Comparison of ENCODE assay signal across 27 cellular contexts in the genomic region with DNA sequence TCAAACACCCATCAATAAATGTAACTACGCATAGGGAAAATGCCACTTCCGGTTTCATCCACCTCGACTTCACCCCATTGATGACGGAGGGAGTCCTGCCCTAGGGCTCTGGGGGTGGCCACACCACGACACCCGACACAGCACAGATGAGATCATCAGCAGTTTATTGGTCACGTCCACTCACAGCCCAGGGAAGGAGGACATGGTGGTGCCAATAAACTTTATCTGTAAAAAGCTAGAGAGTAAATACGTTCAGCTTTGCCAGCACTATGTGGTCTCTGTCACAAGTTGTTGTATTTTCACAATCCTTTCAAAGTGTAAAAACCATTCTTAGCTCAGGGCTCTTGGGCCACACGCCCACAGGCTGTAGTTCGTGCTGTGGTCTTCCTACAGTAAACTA.
"Had no signal": no experiment of that assay in that cellular context is flagged by ENCODE, and none has a peak within 500 bp of the region (broad histone marks: within the 10 kb centered on the region; RNA-seq: fewer than 3 reads in every experiment).

No MANE protein-coding gene starts in this region.

- H3K27ac ChIP-seq: ascending aorta, heart left ventricle, neutrophil, psoas muscle, sigmoid colon, upper lobe of left lung had no signal

- H3K27ac Mint-ChIP-seq: activated B cell treated with CpG ODN at 0.5 μM for 24 hours; activated CD8-positive, alpha-beta T cell treated with anti-CD3 and anti-CD28 coated beads, Interleukin-2, amount 10 ng/mL, durations not matched to agents 7 days and 5 days; activated naive CD4-positive, alpha-beta T cell treated with anti-CD3 and anti-CD28 coated beads, Interleukin-2, amount 10 ng/mL, durations not matched to agents 7 days and 5 days; activated naive CD8-positive, alpha-beta T cell treated with anti-CD3 and anti-CD28 coated beads, Interleukin-2, amount 10 ng/mL, durations not matched to agents 7 days and 5 days; brain; mesothelial cell of epicardium; stimulated activated effector memory CD8-positive, alpha-beta T cell treated with anti-CD3 and anti-CD28 coated beads, Interleukin-12 subunit alpha, Interleukin-12 subunit beta, amount 100 ng/mL, for 72 hours; stimulated activated naive CD8-positive, alpha-beta T cell treated with anti-CD3 and anti-CD28 coated beads, Interleukin-15, amount 100 ng/mL, for 72 hours; T-helper 1 cell treated with Interleukin-12 subunit alpha and Interleukin-12 subunit beta and Interleukin-4 antibody, amounts not matched to agents 30 μg/mL and 1 μg/mL, for 36 hours had no signal

- H3K9me3 Mint-ChIP-seq: activated B cell treated with CpG ODN at 0.5 μM for 24 hours; activated naive CD4-positive, alpha-beta T cell treated with anti-CD3 and anti-CD28 coated beads, Interleukin-2, amount 10 ng/mL, durations not matched to agents 7 days and 5 days; activated naive CD8-positive, alpha-beta T cell treated with anti-CD3 and anti-CD28 coated beads, Interleukin-2, amount 10 ng/mL, durations not matched to agents 7 days and 5 days; brain; immature natural killer cell; mesothelial cell of epicardium; naive B cell; nephron progenitor cell; stimulated activated effector memory CD8-positive, alpha-beta T cell treated with anti-CD3 and anti-CD28 coated beads, Interleukin-12 subunit alpha, Interleukin-12 subunit beta, amount 100 ng/mL, for 72 hours; stimulated activated naive CD8-positive, alpha-beta T cell treated with anti-CD3 and anti-CD28 coated beads, Interleukin-15, amount 100 ng/mL, for 72 hours; T-helper 1 cell treated with Interleukin-12 subunit alpha and Interleukin-12 subunit beta and Interleukin-4 antibody, amounts not matched to agents 30 μg/mL and 1 μg/mL, for 36 hours had no signal

- H3K4me3 ChIP-seq: ascending aorta, heart left ventricle, psoas muscle, sigmoid colon, upper lobe of left lung had no signal

- H3K27me3 Mint-ChIP-seq: activated B cell treated with CpG ODN at 0.5 μM for 24 hours; activated naive CD4-positive, alpha-beta T cell treated with anti-CD3 and anti-CD28 coated beads, Interleukin-2, amount 10 ng/mL, durations not matched to agents 7 days and 5 days; activated naive CD8-positive, alpha-beta T cell treated with anti-CD3 and anti-CD28 coated beads, Interleukin-2, amount 10 ng/mL, durations not matched to agents 7 days and 5 days; brain; naive B cell; stimulated activated naive CD8-positive, alpha-beta T cell treated with anti-CD3 and anti-CD28 coated beads, Interleukin-15, amount 100 ng/mL, for 72 hours had no signal

- H3K27me3 ChIP-seq: ascending aorta, heart left ventricle, neutrophil, sigmoid colon, upper lobe of left lung had no signal

- DNase-seq: activated B cell treated with CpG ODN at 0.5 μM for 24 hours; activated CD4-positive, alpha-beta T cell treated with anti-CD3 and anti-CD28 coated beads, Interleukin-2, amount 50 U/mL, for 1 hour; activated CD8-positive, alpha-beta T cell treated with anti-CD3 and anti-CD28 coated beads, Interleukin-2, amount 10 ng/mL, durations not matched to agents 7 days and 5 days; activated gamma-delta T cell; activated naive CD4-positive, alpha-beta T cell treated with anti-CD3 and anti-CD28 coated beads, Interleukin-2, amount 10 ng/mL, durations not matched to agents 7 days and 5 days; activated naive CD8-positive, alpha-beta T cell treated with anti-CD3 and anti-CD28 coated beads, Interleukin-2, amount 10 ng/mL, durations not matched to agents 7 days and 5 days; foreskin fibroblast; heart left ventricle; hypothalamus; immature natural killer cell; kidney; left colon; naive B cell; nephron progenitor cell; psoas muscle; sigmoid colon; small intestine; stimulated activated CD4-positive, alpha-beta T cell treated with anti-CD3 and anti-CD28 coated beads, Interleukin-4, amount 100 ng/mL, for 24 hours; stimulated activated naive CD8-positive, alpha-beta T cell treated with anti-CD3 and anti-CD28 coated beads, Interleukin-15, amount 100 ng/mL, for 72 hours; substantia nigra; upper lobe of left lung had no signal

- H3K4me3 Mint-ChIP-seq: activated B cell treated with CpG ODN at 0.5 μM for 24 hours; activated CD8-positive, alpha-beta T cell treated with anti-CD3 and anti-CD28 coated beads, Interleukin-2, amount 10 ng/mL, durations not matched to agents 7 days and 5 days; activated naive CD4-positive, alpha-beta T cell treated with anti-CD3 and anti-CD28 coated beads, Interleukin-2, amount 10 ng/mL, durations not matched to agents 7 days and 5 days; activated naive CD8-positive, alpha-beta T cell treated with anti-CD3 and anti-CD28 coated beads, Interleukin-2, amount 10 ng/mL, durations not matched to agents 7 days and 5 days; brain; immature natural killer cell; mesothelial cell of epicardium; naive B cell; nephron progenitor cell; stimulated activated effector memory CD8-positive, alpha-beta T cell treated with anti-CD3 and anti-CD28 coated beads, Interleukin-12 subunit alpha, Interleukin-12 subunit beta, amount 100 ng/mL, for 72 hours; stimulated activated naive CD8-positive, alpha-beta T cell treated with anti-CD3 and anti-CD28 coated beads, Interleukin-15, amount 100 ng/mL, for 72 hours; T-helper 1 cell treated with Interleukin-12 subunit alpha and Interleukin-12 subunit beta and Interleukin-4 antibody, amounts not matched to agents 30 μg/mL and 1 μg/mL, for 36 hours had no signal

- H3K4me1 Mint-ChIP-seq: activated B cell treated with CpG ODN at 0.5 μM for 24 hours; activated naive CD4-positive, alpha-beta T cell treated with anti-CD3 and anti-CD28 coated beads, Interleukin-2, amount 10 ng/mL, durations not matched to agents 7 days and 5 days; brain; mesothelial cell of epicardium; nephron progenitor cell; stimulated activated naive CD8-positive, alpha-beta T cell treated with anti-CD3 and anti-CD28 coated beads, Interleukin-15, amount 100 ng/mL, for 72 hours had no signal
